In genomic region chr16:117381-118365, GRCh38 we compare ENCODE assay signal across 8 cellular contexts. TPM values are rescaled to one million over a fixed set of nuclear protein-coding genes. Genes with fewer than 3 reads are reported as not detected.
DNase-seq lines count a peak whose midpoint lies in the region; ATAC-seq and TF ChIP-seq lines count a peak whose summit lies in the region.

No MANE protein-coding gene starts in this region.

- no peak overlapping the region for H2AFZ ChIP-seq in GM23338

- DNase-seq in AG09309 (ENCODE audit: low read depth) (no peak), GM23338 (ENCODE audit: low spot score) (peak; percentile 95), NCI-H524 treated with DMSO at 0.1 percent for 48 hours (lab: John Stamatoyannopoulos, UW) (peak; percentile 3), naive B cell (peak; percentile 61)
- peak; percentile 32 to 49 for DNase-seq in activated CD4-positive, alpha-beta T cell treated with anti-CD3 and anti-CD28 coated beads, Interleukin-2, amount 50 U/mL, for 24 hours (ENCODE audit: low read depth in 1 of 2, low spot score in 1 of 2)
- peak; percentile 52 for DNase-seq in effector CD4-positive, alpha-beta T cell
- DNase-seq in stimulated activated naive CD8-positive, alpha-beta T cell treated with anti-CD3 and anti-CD28 coated beads, Interleukin-15, amount 100 ng/mL, for 72 hours = peak; percentile 58 to 64

- H3K27me3 Mint-ChIP-seq in GM23338 (ENCODE audit: insufficient read depth, low read depth, poor library complexity) (peaks cover 4% of the 10 kb centered on the region), naive B cell (no peaks in the 10 kb centered on the region)
- no peaks in the 10 kb centered on the region for H3K27me3 Mint-ChIP-seq in stimulated activated naive CD8-positive, alpha-beta T cell treated with anti-CD3 and anti-CD28 coated beads, Interleukin-15, amount 100 ng/mL, for 72 hours

- no peaks in the 10 kb centered on the region for H3K9me2 ChIP-seq in GM23338 (ENCODE audit: insufficient read depth)

- H3K4me1 ChIP-seq in GM23338 (ENCODE audit: insufficient read depth) = no peaks in the 10 kb centered on the region

- H3K9me3 Mint-ChIP-seq in GM23338 = no peaks in the 10 kb centered on the region
- no peaks in the 10 kb centered on the region for H3K9me3 Mint-ChIP-seq in naive B cell
- H3K9me3 Mint-ChIP-seq in stimulated activated naive CD8-positive, alpha-beta T cell treated with anti-CD3 and anti-CD28 coated beads, Interleukin-15, amount 100 ng/mL, for 72 hours = no peaks in the 10 kb centered on the region

- H3K27ac ChIP-seq in GM23338 (ENCODE audit: low read depth) = no peak overlapping the region

- no peaks in the 10 kb centered on the region for H3K27me3 ChIP-seq in GM23338 (ENCODE audit: insufficient read depth)

- no peak overlapping the region for H3K4me3 Mint-ChIP-seq in GM23338
- H3K4me3 Mint-ChIP-seq in naive B cell = no peak overlapping the region
- H3K4me3 Mint-ChIP-seq in stimulated activated naive CD8-positive, alpha-beta T cell treated with anti-CD3 and anti-CD28 coated beads, Interleukin-15, amount 100 ng/mL, for 72 hours = no peak overlapping the region

- no peaks in the 10 kb centered on the region for H3K36me3 ChIP-seq in GM23338 (ENCODE audit: insufficient read depth)

- H3K4me3 ChIP-seq in AG09309 (ENCODE audit: control insufficient read depth, low read depth, low read length) = no peak overlapping the region
- H3K4me3 ChIP-seq in GM23338 = no peak overlapping the region

- H3K79me2 ChIP-seq in GM23338 (replicated peaks; ENCODE audit: insufficient read depth) = no peaks in the 10 kb centered on the region

- ATAC-seq in GM23338 = peak; percentile 99
- peak; percentile 85 to 97 for ATAC-seq in naive B cell (ENCODE audit: low read depth in 2 of 2)
- peak; percentile 86 for ATAC-seq in stimulated activated naive CD8-positive, alpha-beta T cell treated with anti-CD3 and anti-CD28 coated beads, Interleukin-15, amount 100 ng/mL, for 72 hours
- no peak for ATAC-seq in HG02642 (IDR thresholded peaks at IDR 0.05; ENCODE audit: poor library complexity, unreplicated experiment)

- H3F3A ChIP-seq in GM23338 (replicated peaks; ENCODE audit: low read depth) = 0 out of 2 replicates have a peak, but pooled peaks cover 3% of the 10 kb centered on the region

- no peak overlapping the region for H3K4me2 ChIP-seq in GM23338

- TF ChIP-seq CTCF in AG09309 (IDR thresholded peaks at IDR 0.05; ENCODE audit: control insufficient read depth, insufficient read depth, low read depth, low read length, missing control alignments) = peak; percentile 70
- peak; percentile 77 to 83 for TF ChIP-seq CTCF in GM23338 (conservative IDR thresholded peaks at IDR 0.05; ENCODE audit: low read depth in 2 of 2)

- H3K36me3 Mint-ChIP-seq in GM23338 (ENCODE audit: low read depth) = peaks cover 20% of the 10 kb centered on the region; the same call in 2 of the 3 replicates
- H3K36me3 Mint-ChIP-seq in naive B cell = peaks cover 9 to 15% of the 10 kb centered on the region in 2 donors

- H3K4me1 Mint-ChIP-seq in GM23338 (peaks cover 13% of the 10 kb centered on the region), naive B cell (peaks cover 5 to 7% (median 6%) of the 10 kb centered on the region in 3 donors)
- peaks cover 10% of the 10 kb centered on the region for H3K4me1 Mint-ChIP-seq in stimulated activated naive CD8-positive, alpha-beta T cell treated with anti-CD3 and anti-CD28 coated beads, Interleukin-15, amount 100 ng/mL, for 72 hours

- H3K27ac Mint-ChIP-seq in GM23338 (no peak overlapping the region), naive B cell (peak overlapping the region in 1 of 6 donors; percentile 63)
- no peak overlapping the region for H3K27ac Mint-ChIP-seq in stimulated activated naive CD8-positive, alpha-beta T cell treated with anti-CD3 and anti-CD28 coated beads, Interleukin-15, amount 100 ng/mL, for 72 hours

- peaks cover 8% of the 10 kb centered on the region for H4K20me1 ChIP-seq in GM23338 (replicated peaks; ENCODE audit: insufficient read depth)

TF ChIP-seq in GM23338, 12 proteins besides CTCF, POLR2A, EP300 and RAD21 (continues in another document):
- TF ChIP-seq ZNF462 (CRISPR knock-in tag; IDR thresholded peaks at IDR 0.05) (no peak), ETS1 (IDR thresholded peaks at IDR 0.05) (no peak)

RNA-seq across cellular contexts. Expression of gene NPRL3, which starts 20.8 kb away (rescaled TPM):
- 45.7 and 45.9 TPM in 2 replicates for total RNA-seq in GM23338 (2014; rRNA removed; shearing (Covaris generic))
- polyA plus RNA-seq in GM23338 (2016; fragmentation: Nextera tagmentation; extraction: Ambion mirVana) (14.5 and 15.4 TPM in 2 replicates), naive B cell (ENCODE audit: low read depth in 6 of 6) (10 to 100 TPM in 5 of 6 donors, 1 to 10 TPM in 1; 8.1 to 17.1 (median 11.2) TPM)

RNA-seq across cellular contexts. Expression of gene HBZ, which starts 34.8 kb away (rescaled TPM):
- total RNA-seq in GM23338 (2014; rRNA removed; shearing (Covaris generic)) = not detected in 2 replicates
- polyA plus RNA-seq in GM23338 (2016; fragmentation: Nextera tagmentation; extraction: Ambion mirVana) (0.39 TPM in 1 of 2 replicates, not detected in the other), naive B cell (ENCODE audit: low read depth in 6 of 6) (not detected)

RNA-seq across cellular contexts. Expression of gene MPG, which starts 39.6 kb away (rescaled TPM):
- 57.8 and 91.1 TPM in 2 replicates for total RNA-seq in GM23338 (2014; rRNA removed; shearing (Covaris generic))
- polyA plus RNA-seq in GM23338 (2016; fragmentation: Nextera tagmentation; extraction: Ambion mirVana) (38.0 and 39.2 TPM in 2 replicates), naive B cell (ENCODE audit: low read depth in 6 of 6) (100 to 1,000 TPM in 1 of 6 donors, 10 to 100 TPM in 5; 81.3 to 119 (median 84.6) TPM)

RNA-seq across cellular contexts. Expression of gene RHBDF1, which starts 45.2 kb away (rescaled TPM):
- total RNA-seq in GM23338 (2014; rRNA removed; shearing (Covaris generic)) = 15.3 and 24.5 TPM in 2 replicates
- polyA plus RNA-seq in GM23338 (2016; fragmentation: Nextera tagmentation; extraction: Ambion mirVana) = 22.1 and 22.6 TPM in 2 replicates
- polyA plus RNA-seq in naive B cell (ENCODE audit: low read depth in 6 of 6) = under 1 TPM in 1 of 6 donors, not detected in 5; 0.08 TPM

RNA-seq across cellular contexts. Expression of gene HBM, which starts 48.1 kb away (rescaled TPM):
- total RNA-seq in GM23338 (2014; rRNA removed; shearing (Covaris generic)) = not detected in 2 replicates
- polyA plus RNA-seq in GM23338 (2016; fragmentation: Nextera tagmentation; extraction: Ambion mirVana) (0.68 TPM in 1 of 2 replicates, not detected in the other), naive B cell (ENCODE audit: low read depth in 6 of 6) (not detected)
